Comparison of ENCODE assay signal across 25 cellular contexts in the genomic region with DNA sequence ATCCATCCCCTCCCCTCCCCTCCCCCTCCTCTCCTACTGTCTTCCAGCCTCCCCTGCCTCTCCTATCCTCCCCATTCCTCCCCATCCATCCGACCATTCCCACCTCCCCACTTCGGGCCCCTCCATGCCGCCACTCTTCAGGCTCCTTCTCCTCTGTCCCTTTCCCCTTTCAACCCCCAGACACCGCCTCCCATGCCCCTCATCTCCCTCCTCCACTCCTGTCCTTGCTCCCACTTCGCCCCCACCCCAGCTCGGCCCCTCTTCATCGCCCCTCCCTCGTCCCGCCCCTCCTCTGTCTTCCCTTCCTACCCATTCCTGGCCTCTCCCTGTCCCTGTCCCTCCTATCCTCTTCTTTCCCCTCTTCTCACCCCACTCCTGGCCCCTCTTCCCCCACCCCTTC. TPM values are rescaled to one million over a fixed set of nuclear protein-coding genes. Genes with fewer than 3 reads are reported as not detected.
DNase-seq lines count a peak whose midpoint lies in the region; ATAC-seq and TF ChIP-seq lines count a peak whose summit lies in the region.
"Had no signal": no experiment of that assay in that cellular context is flagged by ENCODE, and none has a peak within 500 bp of the region (broad histone marks: within the 10 kb centered on the region; RNA-seq: fewer than 3 reads in every experiment).

No MANE protein-coding gene starts in this region.

- H3K4me3 Mint-ChIP-seq in activated CD4-positive, alpha-beta T cell treated with anti-CD3 and anti-CD28 coated beads, Interleukin-2, amount 10 ng/mL, durations not matched to agents 24 days and 14 days = no peak overlapping the region
- H3K4me3 Mint-ChIP-seq in CD4-positive, alpha-beta T cell = no peak overlapping the region

- POLR2A ChIA-PET in A673 (lab: Charles Lee; ENCODE audit: low non-redundant PET) = no interaction called here
- POLR2A ChIA-PET in CD4-positive, alpha-beta T cell (lab: Charles Lee) = no interaction called here

- H3K4me3 ChIP-seq in A673 (ENCODE audit: low read depth, low read length, poor library complexity, severe bottlenecking) (peak overlapping the region; percentile 95), Peyer's patch (no peak overlapping the region), esophagus squamous epithelium (no peak overlapping the region), gastrocnemius medialis (no peak overlapping the region), mucosa of descending colon (no peak overlapping the region)

- peaks cover 17% of the 10 kb centered on the region for H3K27me3 Mint-ChIP-seq in activated CD4-positive, alpha-beta T cell treated with anti-CD3 and anti-CD28 coated beads, Interleukin-2, amount 10 ng/mL, durations not matched to agents 24 days and 14 days
- H3K27me3 Mint-ChIP-seq in CD4-positive, alpha-beta T cell = peaks cover 35% of the 10 kb centered on the region

- no TSS peak for BruUV-seq in A673 (replicated peaks; lab: Mats Ljungman, UMichigan)

- H3K4me1 ChIP-seq in A673 (ENCODE audit: insufficient read depth, low read length, poor library complexity, severe bottlenecking) (no peaks in the 10 kb centered on the region), Peyer's patch (peaks cover 0 to 40% (median 0%) of the 10 kb centered on the region in 4 donors), esophagus squamous epithelium (peaks cover 31 to 79% (median 44%) of the 10 kb centered on the region in 3 donors), gastrocnemius medialis (peaks cover 59 to 67% of the 10 kb centered on the region in 2 donors), mucosa of descending colon (ENCODE audit: low read depth) (peaks cover 9% of the 10 kb centered on the region)

- no peak overlapping the region for H3K27ac Mint-ChIP-seq in activated CD4-positive, alpha-beta T cell treated with anti-CD3 and anti-CD28 coated beads, Interleukin-2, amount 10 ng/mL, durations not matched to agents 24 days and 14 days
- H3K27ac Mint-ChIP-seq in CD4-positive, alpha-beta T cell = no peak overlapping the region
- H3K27ac Mint-ChIP-seq: activated naive CD8-positive, alpha-beta T cell treated with anti-CD3 and anti-CD28 coated beads for 36 hours; WTC11 had no signal

- H3K27ac ChIP-seq in A673 (ENCODE audit: low read depth, low read length, poor library complexity, severe bottlenecking) = no peak overlapping the region
- peak overlapping the region in 3 of 4 donors; percentile 76 to 99 (median 98) for H3K27ac ChIP-seq in Peyer's patch
- H3K27ac ChIP-seq in esophagus squamous epithelium = peak overlapping the region in 3 of 4 donors; percentile 92 to 99 (median 98)
- peak overlapping the region; percentile 96 to 100 (median 96) for H3K27ac ChIP-seq in gastrocnemius medialis
- no peak overlapping the region for H3K27ac ChIP-seq in CD4-positive, alpha-beta T cell (ENCODE audit: low read depth, low read length)

- WGBS in esophagus squamous epithelium, 2 donors = 69 to 70% methylated on average over 4 to 9 of the region's 9 CpGs

- H3K27me3 ChIP-seq in A673 (replicated peaks; ENCODE audit: insufficient read depth, low read depth, low read length, poor library complexity) = no peaks in the 10 kb centered on the region
- no peaks in the 10 kb centered on the region for H3K27me3 ChIP-seq in Peyer's patch
- no peaks in the 10 kb centered on the region for H3K27me3 ChIP-seq in esophagus squamous epithelium
- H3K27me3 ChIP-seq in gastrocnemius medialis = no peaks in the 10 kb centered on the region
- H3K27me3 ChIP-seq in CD4-positive, alpha-beta T cell (ENCODE audit: control insufficient read depth, insufficient read depth, low read length) = peaks cover 9% of the 10 kb centered on the region
- H3K27me3 ChIP-seq: BLaER1, heart left ventricle, pancreas had no signal

- no peaks in the 10 kb centered on the region for H3K36me3 ChIP-seq in A673 (ENCODE audit: insufficient read depth, low read length, poor library complexity, severe bottlenecking)
- H3K36me3 ChIP-seq in Peyer's patch = peaks cover 0 to 13% (median 0%) of the 10 kb centered on the region in 3 donors
- H3K36me3 ChIP-seq in esophagus squamous epithelium = peaks cover 3 to 20% (median 6%) of the 10 kb centered on the region in 3 donors
- peaks cover 0 to 7% of the 10 kb centered on the region in 2 donors for H3K36me3 ChIP-seq in gastrocnemius medialis
- H3K36me3 ChIP-seq in mucosa of descending colon (ENCODE audit: low read depth) = no peaks in the 10 kb centered on the region

- in situ Hi-C loops in gastrocnemius medialis (cut with MboI; ENCODE audit: low sequenced_read_pairs in 4 of 4) = loop anchor here (10.0 to 25.0 kb wide), 4 partner anchors 274 to 1424 kb away; a partner anchor contains a TSS

- TF ChIP-seq POLR2A in Peyer's patch (IDR thresholded peaks at IDR 0.05) (no peak), esophagus squamous epithelium (IDR thresholded peaks at IDR 0.05) (no peak), gastrocnemius medialis (IDR thresholded peaks at IDR 0.05) (no peak)

- intact Hi-C loops in A673 (cut with micrococcal nuclease; ENCODE audit: unreplicated experiment) (no loop called here), esophagus squamous epithelium (cut with DNase I) (no loop called here), gastrocnemius medialis (cut with DNase I; ENCODE audit: low total_unique reads) (loop anchor here (5.0 to 10.0 kb wide), 2 partner anchors 214 to 1414 kb away; a partner anchor contains a TSS), mucosa of descending colon (cut with DNase I, micrococcal nuclease) (no loop called here)
- intact Hi-C loops in activated CD4-positive, alpha-beta T cell treated with anti-CD3 and anti-CD28 coated beads, Interleukin-2, amount 10 ng/mL, durations not matched to agents 24 days and 14 days (cut with micrococcal nuclease) = no loop called here
- intact Hi-C loops in CD4-positive, alpha-beta T cell (cut with DNase I, micrococcal nuclease) = no loop called here

- DNase-seq in A673 (ENCODE audit: low spot score) (no peak), Peyer's patch (no peak), esophagus squamous epithelium (lab: John Stamatoyannopoulos, UW) (no peak), gastrocnemius medialis (no peak), mucosa of descending colon (no peak)
- DNase-seq in activated CD4-positive, alpha-beta T cell treated with anti-CD3 and anti-CD28 coated beads, Interleukin-2, amount 10 ng/mL, durations not matched to agents 24 days and 14 days = no peak
- DNase-seq in CD4-positive, alpha-beta T cell = no peak
- DNase-seq: activated CD8-positive, alpha-beta memory T cell treated with anti-CD3 and anti-CD28 coated beads, Interleukin-2, amount 50 U/mL, for 4 hours; activated effector memory CD4-positive, alpha-beta T cell treated with Interleukin-2 at 50 U/mL for 16 hours; DND-41; natural killer cell; stimulated activated naive CD4-positive, alpha-beta T cell treated with Interleukin-2 at 50 U/mL for 16 hours had no signal

- TF ChIP-seq CTCF in A673 (conservative IDR thresholded peaks at IDR 0.05; ENCODE audit: low read depth, low read length) = no peak
- TF ChIP-seq CTCF in Peyer's patch (IDR thresholded peaks at IDR 0.05) = no peak
- no peak for TF ChIP-seq CTCF in esophagus squamous epithelium (IDR thresholded peaks at IDR 0.05)
- no peak for TF ChIP-seq CTCF in gastrocnemius medialis (IDR thresholded peaks at IDR 0.05 in 4 of 5, conservative IDR thresholded peaks at IDR 0.05 in 1 of 5)
- TF ChIP-seq CTCF in mucosa of descending colon (IDR thresholded peaks at IDR 0.05) = no peak
- no peak for TF ChIP-seq CTCF in CD4-positive, alpha-beta T cell (IDR thresholded peaks at IDR 0.05)

- H3K9me3 Mint-ChIP-seq in activated CD4-positive, alpha-beta T cell treated with anti-CD3 and anti-CD28 coated beads, Interleukin-2, amount 10 ng/mL, durations not matched to agents 24 days and 14 days = no peaks in the 10 kb centered on the region
- H3K9me3 Mint-ChIP-seq in CD4-positive, alpha-beta T cell = no peaks in the 10 kb centered on the region
- H3K9me3 Mint-ChIP-seq: activated naive CD8-positive, alpha-beta T cell treated with anti-CD3 and anti-CD28 coated beads for 36 hours; central memory CD8-positive, alpha-beta T cell; mesothelial cell of epicardium; natural killer cell; WTC11 had no signal

- H3K4me1 Mint-ChIP-seq in activated CD4-positive, alpha-beta T cell treated with anti-CD3 and anti-CD28 coated beads, Interleukin-2, amount 10 ng/mL, durations not matched to agents 24 days and 14 days = peaks cover 7% of the 10 kb centered on the region
- H3K4me1 Mint-ChIP-seq in CD4-positive, alpha-beta T cell (ENCODE audit: low read depth) = peaks cover 5% of the 10 kb centered on the region

- no peaks in the 10 kb centered on the region for H3K9me3 ChIP-seq in A673 (ENCODE audit: low read depth, low read length, poor library complexity, severe bottlenecking)
- H3K9me3 ChIP-seq in Peyer's patch = no peaks in the 10 kb centered on the region
- H3K9me3 ChIP-seq in esophagus squamous epithelium = no peaks in the 10 kb centered on the region
- no peaks in the 10 kb centered on the region for H3K9me3 ChIP-seq in gastrocnemius medialis
- no peaks in the 10 kb centered on the region for H3K9me3 ChIP-seq in mucosa of descending colon
- no peaks in the 10 kb centered on the region for H3K9me3 ChIP-seq in CD4-positive, alpha-beta T cell (ENCODE audit: control insufficient read depth, low read length)
- H3K9me3 ChIP-seq: BLaER1, heart left ventricle, pancreas had no signal

- no peaks in the 10 kb centered on the region for H3K36me3 Mint-ChIP-seq in activated CD4-positive, alpha-beta T cell treated with anti-CD3 and anti-CD28 coated beads, Interleukin-2, amount 10 ng/mL, durations not matched to agents 24 days and 14 days (ENCODE audit: low read depth)
- H3K36me3 Mint-ChIP-seq in CD4-positive, alpha-beta T cell (ENCODE audit: low read depth) = no peaks in the 10 kb centered on the region
- H3K36me3 Mint-ChIP-seq: activated naive CD8-positive, alpha-beta T cell treated with anti-CD3 and anti-CD28 coated beads for 36 hours; mesothelial cell of epicardium; natural killer cell; WTC11 had no signal

- CTCF ChIA-PET in A673 (lab: Charles Lee) = interaction anchor here (0.6 kb wide), 1 partner anchor 20 kb away, joined by 6 read pairs; no protein-coding TSS in a partner anchor
- CTCF ChIA-PET in CD4-positive, alpha-beta T cell (lab: Charles Lee) = no interaction called here

- ATAC-seq in gastrocnemius medialis = no peak
- ATAC-seq in GM21390 (IDR thresholded peaks at IDR 0.05; ENCODE audit: unreplicated experiment) = no peak
- ATAC-seq in mucosa of descending colon = no peak
- no peak for ATAC-seq in CD4-positive, alpha-beta T cell (ENCODE audit: poor library complexity)

RNA-seq across cellular contexts. Expression of a gene that starts 0.6 kb away (rescaled TPM):
- total RNA-seq in A673 (2021) (82.7 and 91.3 TPM in 2 replicates), Peyer's patch (1,000 to 10,000 TPM in 2 of 4 donors, 100 to 1,000 TPM in 2; 221 to 1,587 (median 1,027) TPM), esophagus squamous epithelium (100 to 1,000 TPM; 323 to 899 (median 600) TPM), gastrocnemius medialis (1,000 to 10,000 TPM in 1 of 4 donors, 100 to 1,000 TPM in 3; 461 to 1,821 (median 697) TPM), mucosa of descending colon (100 to 1,000 TPM; 763 to 916 (median 852) TPM)
- 0.72 and 0.95 TPM in 2 replicates for total RNA-seq in activated CD4-positive, alpha-beta T cell treated with anti-CD3 and anti-CD28 coated beads, Interleukin-2, amount 10 ng/mL, durations not matched to agents 24 days and 14 days
- 10 to 100 TPM; 21.8 to 24.2 TPM for total RNA-seq in CD4-positive, alpha-beta T cell

RNA-seq across cellular contexts. Expression of a gene that starts 32.6 kb away (rescaled TPM):
- total RNA-seq in A673 (2021) = not detected in 2 replicates
- not detected for total RNA-seq in Peyer's patch
- total RNA-seq in esophagus squamous epithelium = not detected
- total RNA-seq in gastrocnemius medialis = not detected
- total RNA-seq in activated CD4-positive, alpha-beta T cell treated with anti-CD3 and anti-CD28 coated beads, Interleukin-2, amount 10 ng/mL, durations not matched to agents 24 days and 14 days = not detected in 2 replicates
- total RNA-seq in mucosa of descending colon = not detected
- total RNA-seq in CD4-positive, alpha-beta T cell = not detected
- total RNA-seq: activated naive CD8-positive, alpha-beta T cell treated with anti-CD3 and anti-CD28 coated beads for 36 hours; Calu3; GM12878; H4; heart left ventricle; left colon; mesothelial cell of epicardium; natural killer cell; pancreas; Right ventricle myocardium inferior; WTC11 had no signal

RNA-seq across cellular contexts. Expression of a gene that starts 50.5 kb away (rescaled TPM):
- total RNA-seq in A673 (2021) (not detected in 2 replicates), Peyer's patch (not detected), esophagus squamous epithelium (not detected), gastrocnemius medialis (not detected), mucosa of descending colon (not detected)
- not detected in 2 replicates for total RNA-seq in activated CD4-positive, alpha-beta T cell treated with anti-CD3 and anti-CD28 coated beads, Interleukin-2, amount 10 ng/mL, durations not matched to agents 24 days and 14 days
- total RNA-seq in CD4-positive, alpha-beta T cell = not detected
- total RNA-seq: activated naive CD8-positive, alpha-beta T cell treated with anti-CD3 and anti-CD28 coated beads for 36 hours; Calu3; GM12878; H4; heart left ventricle; left colon; mesothelial cell of epicardium; natural killer cell; pancreas; Right ventricle myocardium inferior; WTC11 had no signal

Comparison
In these comparisons a context has a peak if more than half of its experiments do, and no peak if none do; other contexts are left out.
1. H3K27ac ChIP-seq: peak in Peyer's patch (3 of 4), esophagus squamous epithelium (3 of 4) and gastrocnemius medialis (4 of 4); none in A673 (single experiment) and CD4-positive, alpha-beta T cell (single experiment).
2. RNA of a gene that starts 0.6 kb away (total RNA-seq): 221 to 1,587 TPM in Peyer's patch, 763 to 916 TPM in mucosa of descending colon, 461 to 1,821 TPM in gastrocnemius medialis, 323 to 899 TPM in esophagus squamous epithelium, 82.7 to 91.3 TPM in A673 and 21.8 to 24.2 TPM in CD4-positive, alpha-beta T cell; 0.72 to 0.95 TPM in activated CD4-positive, alpha-beta T cell treated with anti-CD3 and anti-CD28 coated beads, Interleukin-2, amount 10 ng/mL, durations not matched to agents 24 days and 14 days; every median in the first group is over 10 times any median in the second.